In genomic region chr20:4893709-4894108, GRCh38 we compare ENCODE assay signal across 19 cellular contexts.
"Had no signal": no experiment of that assay in that cellular context is flagged by ENCODE, and none has a peak within 500 bp of the region (broad histone marks: within the 10 kb centered on the region; RNA-seq: fewer than 3 reads in every experiment).

No MANE protein-coding gene starts in this region.

- H3K9me3 Mint-ChIP-seq: activated naive CD4-positive, alpha-beta T cell treated with anti-CD3 and anti-CD28 coated beads for 36 hours; immature natural killer cell; stimulated activated naive CD8-positive, alpha-beta T cell treated with anti-CD3 and anti-CD28 coated beads, Interleukin-15, Interleukin-2, amounts not matched to agents 100 ng/mL and 50 ng/mL, for 24 hours; T-helper 2 cell treated with Interferon-gamma antibody and Interleukin-4, amounts not matched to agents 5 μg/mL and 100 μg/mL, for 36 hours had no signal

- H3K4me3 Mint-ChIP-seq: activated naive CD4-positive, alpha-beta T cell treated with anti-CD3 and anti-CD28 coated beads for 36 hours; stimulated activated naive CD8-positive, alpha-beta T cell treated with anti-CD3 and anti-CD28 coated beads, Interleukin-15, Interleukin-2, amounts not matched to agents 100 ng/mL and 50 ng/mL, for 24 hours; T-helper 2 cell treated with Interferon-gamma antibody and Interleukin-4, amounts not matched to agents 5 μg/mL and 100 μg/mL, for 36 hours had no signal

- H3K4me3 ChIP-seq: cardiac muscle cell, gastrocnemius medialis, heart right ventricle, left ventricle myocardium inferior, suprapubic skin, transverse colon had no signal

- H3K9me3 ChIP-seq: gastrocnemius medialis, heart right ventricle, left ventricle myocardium inferior, suprapubic skin, transverse colon had no signal

- ATAC-seq: esophagus mucosa, gastrocnemius medialis had no signal

- H3K27ac Mint-ChIP-seq: activated naive CD4-positive, alpha-beta T cell treated with anti-CD3 and anti-CD28 coated beads for 36 hours; progenitor cell of endocrine pancreas; stimulated activated naive CD8-positive, alpha-beta T cell treated with anti-CD3 and anti-CD28 coated beads, Interleukin-15, Interleukin-2, amounts not matched to agents 100 ng/mL and 50 ng/mL, for 24 hours; T-helper 2 cell treated with Interferon-gamma antibody and Interleukin-4, amounts not matched to agents 5 μg/mL and 100 μg/mL, for 36 hours had no signal

- H3K27ac ChIP-seq: cardiac muscle cell, gastrocnemius medialis, heart right ventricle, left ventricle myocardium inferior, suprapubic skin, transverse colon had no signal

- H3K27me3 ChIP-seq: cardiac muscle cell, gastrocnemius medialis, heart right ventricle, suprapubic skin, transverse colon had no signal

- H3K36me3 ChIP-seq: cardiac muscle cell, gastrocnemius medialis, transverse colon had no signal

- DNase-seq: activated CD4-positive, alpha-beta T cell treated with anti-CD3 and anti-CD28 coated beads, Interleukin-2, amount 50 U/mL, for 48 hours; activated naive CD4-positive, alpha-beta T cell treated with anti-CD3 and anti-CD28 coated beads for 36 hours; gastrocnemius medialis; heart right ventricle; immature natural killer cell; kidney glomerular epithelial cell; left ventricle myocardium inferior; mammary epithelial cell; stimulated activated CD4-positive, alpha-beta T cell treated with anti-CD3 and anti-CD28 coated beads, Interleukin-12 subunit alpha, Interleukin-12 subunit beta, amount 100 ng/mL, for 4 hours; stimulated activated CD4-positive, alpha-beta T cell treated with anti-CD3 and anti-CD28 coated beads, Interleukin-1b, Interleukin-23, amount 100 ng/mL, for 48 hours; stimulated activated CD8-positive, alpha-beta memory T cell treated with anti-CD3 and anti-CD28 coated beads, Interleukin-4, amount 100 ng/mL, for 48 hours; SW 1271; transverse colon had no signal

- H3K27me3 Mint-ChIP-seq: progenitor cell of endocrine pancreas; stimulated activated naive CD8-positive, alpha-beta T cell treated with anti-CD3 and anti-CD28 coated beads, Interleukin-15, Interleukin-2, amounts not matched to agents 100 ng/mL and 50 ng/mL, for 24 hours had no signal
